ENCODE assay signal across 9 cellular contexts in the genomic region with DNA sequence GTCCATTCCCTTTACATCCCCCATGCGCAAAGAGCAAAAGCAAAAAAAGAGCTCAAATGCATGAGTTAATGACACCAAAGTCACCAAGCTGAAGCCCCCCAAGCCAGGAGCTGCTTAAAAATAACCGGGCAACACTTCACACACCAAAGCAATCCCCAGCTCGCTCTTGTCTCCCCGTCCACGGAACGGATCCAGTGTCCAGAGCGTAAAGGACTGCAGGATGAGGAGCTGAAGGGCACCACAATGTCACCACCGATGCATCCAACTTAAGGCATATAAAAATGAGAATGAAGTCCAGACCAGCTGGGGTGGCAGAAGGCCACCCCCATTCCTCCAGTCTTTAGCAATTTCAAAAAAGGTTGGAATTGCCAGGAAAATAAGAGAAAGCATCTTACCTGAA. TPM values are rescaled to one million over a fixed set of nuclear protein-coding genes. Genes with fewer than 3 reads are reported as not detected.
A peak's percentile ranks its signal among the peaks of the same experiment; 100 is the strongest.
DNase-seq lines count a peak whose midpoint lies in the region; ATAC-seq and TF ChIP-seq lines count a peak whose summit lies in the region.
"Had no signal": no experiment of that assay in that cellular context is flagged by ENCODE, and none has a peak within 500 bp of the region (broad histone marks: within the 10 kb centered on the region; RNA-seq: fewer than 3 reads in every experiment).

No MANE protein-coding gene starts in this region.

- intact Hi-C loops in activated CD8-positive, alpha-beta T cell treated with anti-CD3 and anti-CD28 coated beads for 36 hours (cut with micrococcal nuclease) = loop anchor here (10.0 kb wide), 2 partner anchors 107 to 233 kb away; no protein-coding TSS in a partner anchor
- intact Hi-C loops in body of pancreas (cut with DNase I) = no loop called here

- CTCF ChIA-PET in activated CD8-positive, alpha-beta T cell treated with anti-CD3 and anti-CD28 coated beads, Interleukin-2, amount 10 ng/mL, durations not matched to agents 7 days and 5 days (lab: Charles Lee) = interaction anchor here (1.0 to 1.9 kb wide), 5 partner anchors 8 to 166 kb away, joined by 3 to 4 read pairs (median 3); no protein-coding TSS in a partner anchor
- CTCF ChIA-PET in activated CD8-positive, alpha-beta T cell treated with anti-CD3 and anti-CD28 coated beads for 36 hours (lab: Charles Lee) = interaction anchor here (1.5 to 2.3 kb wide), 2 partner anchors 107 to 165 kb away, joined by 3 to 7 read pairs; no protein-coding TSS in a partner anchor

- H3K4me3 ChIP-seq in body of pancreas (no peak overlapping the region), thoracic aorta (peak overlapping the region; percentile 96), HAP-1 (no peak overlapping the region)

- no peak for DNase-seq in activated CD8-positive, alpha-beta T cell treated with anti-CD3 and anti-CD28 coated beads, Interleukin-2, amount 10 ng/mL, durations not matched to agents 7 days and 5 days
- no peak for DNase-seq in activated CD8-positive, alpha-beta T cell treated with anti-CD3 and anti-CD28 coated beads for 36 hours
- DNase-seq in body of pancreas = no peak
- DNase-seq in memory B cell (ENCODE audit: low spot score in 2 of 2) = no peak
- DNase-seq in thoracic aorta (ENCODE audit: low spot score) = no peak
- DNase-seq in SW 1271 (lab: John Stamatoyannopoulos, UW) = no peak
- DNase-seq in T-helper 9 cell = no peak
- DNase-seq in HAP-1 (ENCODE audit: low spot score in 2 of 2) = no peak
- DNase-seq: erythroblast had no signal

- TF ChIP-seq POLR2A in body of pancreas (IDR thresholded peaks at IDR 0.05) = no peak

- ATAC-seq in activated CD8-positive, alpha-beta T cell treated with anti-CD3 and anti-CD28 coated beads, Interleukin-2, amount 10 ng/mL, durations not matched to agents 7 days and 5 days = no peak
- no peak for ATAC-seq in activated CD8-positive, alpha-beta T cell treated with anti-CD3 and anti-CD28 coated beads for 36 hours
- ATAC-seq in body of pancreas (no peak), memory B cell (ENCODE audit: low read depth) (no peak), thoracic aorta (ENCODE audit: insufficient number of reproducible peaks, low FRiP score, low read depth) (no peak)

- no peak for TF ChIP-seq CTCF in activated CD8-positive, alpha-beta T cell treated with anti-CD3 and anti-CD28 coated beads for 36 hours (IDR thresholded peaks at IDR 0.05)
- TF ChIP-seq CTCF in body of pancreas (IDR thresholded peaks at IDR 0.05) (no peak), thoracic aorta (IDR thresholded peaks at IDR 0.05) (no peak)

- no peaks in the 10 kb centered on the region for H3K27me3 Mint-ChIP-seq in activated CD8-positive, alpha-beta T cell treated with anti-CD3 and anti-CD28 coated beads, Interleukin-2, amount 10 ng/mL, durations not matched to agents 7 days and 5 days (ENCODE audit: low read depth)
- H3K27me3 Mint-ChIP-seq in activated CD8-positive, alpha-beta T cell treated with anti-CD3 and anti-CD28 coated beads for 36 hours = no peaks in the 10 kb centered on the region
- H3K27me3 Mint-ChIP-seq in memory B cell = no peaks in the 10 kb centered on the region

- peaks cover 100% of the 10 kb centered on the region for H3K4me1 Mint-ChIP-seq in activated CD8-positive, alpha-beta T cell treated with anti-CD3 and anti-CD28 coated beads, Interleukin-2, amount 10 ng/mL, durations not matched to agents 7 days and 5 days (ENCODE audit: low read depth)
- peaks cover 94% of the 10 kb centered on the region for H3K4me1 Mint-ChIP-seq in activated CD8-positive, alpha-beta T cell treated with anti-CD3 and anti-CD28 coated beads for 36 hours (ENCODE audit: low read depth)
- peaks cover 26% of the 10 kb centered on the region for H3K4me1 Mint-ChIP-seq in memory B cell

- H3K27ac ChIP-seq in body of pancreas = peak overlapping the region; percentile 60 to 78 (median 68)
- peak overlapping the region; percentile 74 to 97 for H3K27ac ChIP-seq in thoracic aorta

- H3K36me3 ChIP-seq in body of pancreas (replicated peaks in 1 of 2; ENCODE audit: insufficient read depth in 1 of 2, low read depth in 2 of 2) (no peaks in the 10 kb centered on the region), thoracic aorta (peaks cover 7% of the 10 kb centered on the region), HAP-1 (replicated peaks) (peaks cover 27% of the 10 kb centered on the region)

- H3K9me3 ChIP-seq in body of pancreas (no peaks in the 10 kb centered on the region), thoracic aorta (no peaks in the 10 kb centered on the region), HAP-1 (no peaks in the 10 kb centered on the region)

- POLR2A ChIA-PET in activated CD8-positive, alpha-beta T cell treated with anti-CD3 and anti-CD28 coated beads, Interleukin-2, amount 10 ng/mL, durations not matched to agents 7 days and 5 days (lab: Charles Lee) = interaction anchor here (0.6 to 2.9 kb wide), 2 partner anchors 10 to 136 kb away, joined by 3 to 14 read pairs; no protein-coding TSS in a partner anchor
- POLR2A ChIA-PET in activated CD8-positive, alpha-beta T cell treated with anti-CD3 and anti-CD28 coated beads for 36 hours (lab: Charles Lee) = interaction anchor here (0.7 to 2.2 kb wide), 2 partner anchors 9 to 10 kb away, joined by 3 to 9 read pairs; no protein-coding TSS in a partner anchor

- 71 to 81% methylated on average over 8 of the region's 8 CpGs for WGBS in body of pancreas, 2 donors

- peak overlapping the region; percentile 94 for H3K27ac Mint-ChIP-seq in activated CD8-positive, alpha-beta T cell treated with anti-CD3 and anti-CD28 coated beads, Interleukin-2, amount 10 ng/mL, durations not matched to agents 7 days and 5 days
- no peak overlapping the region for H3K27ac Mint-ChIP-seq in activated CD8-positive, alpha-beta T cell treated with anti-CD3 and anti-CD28 coated beads for 36 hours
- H3K27ac Mint-ChIP-seq in memory B cell = peak overlapping the region; percentile 92

- in situ Hi-C loops in HAP-1 (cut with MboI; ENCODE audit: low sequenced_read_pairs) = no loop called here

- H3K27me3 ChIP-seq in body of pancreas (no peaks in the 10 kb centered on the region), thoracic aorta (replicated peaks; ENCODE audit: insufficient read depth) (no peaks in the 10 kb centered on the region), HAP-1 (ENCODE audit: low read depth) (no peaks in the 10 kb centered on the region)

- H3K9me3 Mint-ChIP-seq in activated CD8-positive, alpha-beta T cell treated with anti-CD3 and anti-CD28 coated beads, Interleukin-2, amount 10 ng/mL, durations not matched to agents 7 days and 5 days (ENCODE audit: insufficient read depth) = no peaks in the 10 kb centered on the region
- no peaks in the 10 kb centered on the region for H3K9me3 Mint-ChIP-seq in activated CD8-positive, alpha-beta T cell treated with anti-CD3 and anti-CD28 coated beads for 36 hours
- H3K9me3 Mint-ChIP-seq in memory B cell = no peaks in the 10 kb centered on the region

- peaks cover 95% of the 10 kb centered on the region for H3K4me1 ChIP-seq in body of pancreas
- H3K4me1 ChIP-seq in thoracic aorta (ENCODE audit: control insufficient read depth in 1 of 2, low read depth in 2 of 2) = peaks cover 73 to 96% of the 10 kb centered on the region in 2 donors
- peaks cover 24% of the 10 kb centered on the region for H3K4me1 ChIP-seq in HAP-1

- peaks cover 93% of the 10 kb centered on the region for H3K36me3 Mint-ChIP-seq in activated CD8-positive, alpha-beta T cell treated with anti-CD3 and anti-CD28 coated beads, Interleukin-2, amount 10 ng/mL, durations not matched to agents 7 days and 5 days (ENCODE audit: low read depth)
- peaks cover 68% of the 10 kb centered on the region for H3K36me3 Mint-ChIP-seq in activated CD8-positive, alpha-beta T cell treated with anti-CD3 and anti-CD28 coated beads for 36 hours (ENCODE audit: low read depth)
- H3K36me3 Mint-ChIP-seq in memory B cell = no peaks in the 10 kb centered on the region

- peak overlapping the region; percentile 76 for H3K4me3 Mint-ChIP-seq in activated CD8-positive, alpha-beta T cell treated with anti-CD3 and anti-CD28 coated beads, Interleukin-2, amount 10 ng/mL, durations not matched to agents 7 days and 5 days
- no peak overlapping the region for H3K4me3 Mint-ChIP-seq in activated CD8-positive, alpha-beta T cell treated with anti-CD3 and anti-CD28 coated beads for 36 hours
- no peak overlapping the region for H3K4me3 Mint-ChIP-seq in memory B cell

RNA-seq across cellular contexts. Expression of a gene that starts 8.7 kb away (rescaled TPM):
- 10 to 100 TPM; 23.8 to 24.1 TPM for total RNA-seq in activated CD8-positive, alpha-beta T cell treated with anti-CD3 and anti-CD28 coated beads, Interleukin-2, amount 10 ng/mL, durations not matched to agents 7 days and 5 days
- total RNA-seq in activated CD8-positive, alpha-beta T cell treated with anti-CD3 and anti-CD28 coated beads for 36 hours = 10 to 100 TPM; 17.4 to 18.1 TPM
- total RNA-seq in body of pancreas (10 to 100 TPM; 23.3 to 44.5 TPM), thoracic aorta (100 to 1,000 TPM in 1 of 2 donors, 10 to 100 TPM in 1; 80.8 to 107 TPM)
